1 cellular context compared by ENCODE assay signal in genomic region chr4:1759818-1760223, GRCh38.
A peak's percentile ranks its signal among the peaks of the same experiment; 100 is the strongest.
TF ChIP-seq lines count a peak whose summit lies in the region.

No MANE protein-coding gene starts in this region.

TF ChIP-seq in K562, 482 proteins besides CTCF, POLR2A, EP300 and RAD21:
- TF ChIP-seq ZNF175 (CRISPR knock-in tag; IDR thresholded peaks at IDR 0.05; ENCODE audit: low read depth) (no peak), TFE3 (CRISPR knock-in tag; IDR thresholded peaks at IDR 0.05) (no peak), MCM7 (IDR thresholded peaks at IDR 0.05) (no peak), BDP1 (IDR thresholded peaks at IDR 0.05; ENCODE audit: insufficient read depth, insufficient read length) (no peak), NCOR1 (IDR thresholded peaks at IDR 0.05) (no peak), TFAP4 (CRISPR knock-in tag; IDR thresholded peaks at IDR 0.05; ENCODE audit: borderline replicate concordance) (0 out of 2 replicates have a peak, but pooled peaks have one; percentile 4), NR4A1 (CRISPR knock-in tag; IDR thresholded peaks at IDR 0.05) (no peak), NR4A1 (tag; IDR thresholded peaks at IDR 0.05) (no peak)
- TF ChIP-seq, protein P1, sequence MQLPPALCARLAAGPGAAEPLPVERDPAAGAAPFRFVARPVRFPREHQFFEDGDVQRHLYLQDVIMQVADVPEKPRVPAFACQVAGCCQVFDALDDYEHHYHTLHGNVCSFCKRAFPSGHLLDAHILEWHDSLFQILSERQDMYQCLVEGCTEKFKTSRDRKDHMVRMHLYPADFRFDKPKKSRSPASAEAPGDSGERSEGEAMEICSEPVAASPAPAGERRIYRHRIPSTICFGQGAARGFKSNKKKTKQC (CRISPR knock-in tag; IDR thresholded peaks at IDR 0.05): no peak
TF ChIP-seq in K562: peak in this region for 1.
